ENCODE assay signal across 8 cellular contexts in genomic region chr19:10289836-10290438, GRCh38. TPM values are rescaled to one million over a fixed set of nuclear protein-coding genes. Genes with fewer than 3 reads are reported as not detected.
A peak's percentile ranks its signal among the peaks of the same experiment; 100 is the strongest.
DNase-seq lines count a peak whose midpoint lies in the region; ATAC-seq, FAIRE-seq and TF ChIP-seq lines count a peak whose summit lies in the region.

A gene with protein sequence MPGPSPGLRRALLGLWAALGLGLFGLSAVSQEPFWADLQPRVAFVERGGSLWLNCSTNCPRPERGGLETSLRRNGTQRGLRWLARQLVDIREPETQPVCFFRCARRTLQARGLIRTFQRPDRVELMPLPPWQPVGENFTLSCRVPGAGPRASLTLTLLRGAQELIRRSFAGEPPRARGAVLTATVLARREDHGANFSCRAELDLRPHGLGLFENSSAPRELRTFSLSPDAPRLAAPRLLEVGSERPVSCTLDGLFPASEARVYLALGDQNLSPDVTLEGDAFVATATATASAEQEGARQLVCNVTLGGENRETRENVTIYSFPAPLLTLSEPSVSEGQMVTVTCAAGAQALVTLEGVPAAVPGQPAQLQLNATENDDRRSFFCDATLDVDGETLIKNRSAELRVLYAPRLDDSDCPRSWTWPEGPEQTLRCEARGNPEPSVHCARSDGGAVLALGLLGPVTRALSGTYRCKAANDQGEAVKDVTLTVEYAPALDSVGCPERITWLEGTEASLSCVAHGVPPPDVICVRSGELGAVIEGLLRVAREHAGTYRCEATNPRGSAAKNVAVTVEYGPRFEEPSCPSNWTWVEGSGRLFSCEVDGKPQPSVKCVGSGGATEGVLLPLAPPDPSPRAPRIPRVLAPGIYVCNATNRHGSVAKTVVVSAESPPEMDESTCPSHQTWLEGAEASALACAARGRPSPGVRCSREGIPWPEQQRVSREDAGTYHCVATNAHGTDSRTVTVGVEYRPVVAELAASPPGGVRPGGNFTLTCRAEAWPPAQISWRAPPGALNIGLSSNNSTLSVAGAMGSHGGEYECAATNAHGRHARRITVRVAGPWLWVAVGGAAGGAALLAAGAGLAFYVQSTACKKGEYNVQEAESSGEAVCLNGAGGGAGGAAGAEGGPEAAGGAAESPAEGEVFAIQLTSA (plus strand): TSS chr19:10289952. CDS start chr19:10290044, 92 bp downstream.

- H2AFZ ChIP-seq in OCI-LY7 (ENCODE audit: low read length), result peak within 1 kb of the TSS; percentile 90

- H3K27me3 ChIP-seq in mucosa of rectum (ENCODE audit: control insufficient read depth in 2 of 2, insufficient read depth in 2 of 2, low read length in 2 of 2), result peaks cover 59 to 71% of the 10 kb centered on the region in 2 donors
- peaks cover 3 to 83% of the 10 kb centered on the region in 2 donors for H3K27me3 ChIP-seq in tibial nerve

- H4K20me1 ChIP-seq in OCI-LY7 (ENCODE audit: insufficient read depth, low read length), result no peaks in the 10 kb centered on the region

- H3K9ac ChIP-seq in mucosa of rectum (ENCODE audit: low read depth in 1 of 2, low read length in 2 of 2) (peak within 1 kb of the TSS in 1 of 2 donors; percentile 11), kidney (ENCODE audit: low read length in 2 of 2) (peak within 1 kb of the TSS in 1 of 2 donors; percentile 19)

- TF ChIP-seq CTCF in OCI-LY7 (conservative IDR thresholded peaks at IDR 0.05; ENCODE audit: low read length) (no peak), tibial nerve (IDR thresholded peaks at IDR 0.05) (no peak), kidney (IDR thresholded peaks at IDR 0.05; ENCODE audit: borderline replicate concordance, extremely low read depth, insufficient read depth) (no peak)

- no peak for FAIRE-seq in kidney (lab: Jason Lieb, UNC)

- intact Hi-C loops in OCI-LY7 (cut with micrococcal nuclease; ENCODE audit: unreplicated experiment), result no loop called here
- intact Hi-C loops in kidney (cut with DNase I), result no loop called here

- CTCF ChIA-PET in OCI-LY7 (lab: Charles Lee; ENCODE audit: unreplicated experiment), result interaction anchor here (1.0 to 1.8 kb wide), 2 partner anchors 20 to 30 kb away, joined by 3 to 5 read pairs; no protein-coding TSS in a partner anchor

- BruUV-seq in OCI-LY7 (replicated peaks; lab: Mats Ljungman, UMichigan), result no TSS peak

- no peaks in the 10 kb centered on the region for H3K9me3 ChIP-seq in OCI-LY7 (ENCODE audit: low read length)
- no peaks in the 10 kb centered on the region for H3K9me3 ChIP-seq in mucosa of rectum (ENCODE audit: control insufficient read depth in 2 of 2, low read length in 2 of 2)
- no peaks in the 10 kb centered on the region for H3K9me3 ChIP-seq in tibial nerve
- no peaks in the 10 kb centered on the region for H3K9me3 ChIP-seq in kidney (ENCODE audit: control insufficient read depth in 1 of 2, low read length in 2 of 2)

- peak within 1 kb of the TSS; percentile 83 for H3K4me2 ChIP-seq in OCI-LY7 (ENCODE audit: low read length)

- H3K27ac ChIP-seq in OCI-LY7 (ENCODE audit: low read depth, low read length, poor library complexity, severe bottlenecking) (peak within 1 kb of the TSS; percentile 56), mucosa of rectum (ENCODE audit: low read depth in 2 of 2, low read length in 2 of 2) (no peak within 1 kb of the TSS), tibial nerve (no peak within 1 kb of the TSS), kidney (ENCODE audit: low read depth in 2 of 2, low read length in 2 of 2) (no peak within 1 kb of the TSS)

- POLR2A ChIA-PET in OCI-LY7 (lab: Charles Lee), result interaction anchor here (0.6 to 1.6 kb wide), 8 partner anchors 9 to 121 kb away, joined by 3 to 13 read pairs (median 4); partner anchors contain the start of gene ICAM1

- DNase-seq in NCI-H1092 treated with DMSO at 0.1 percent for 48 hours (lab: John Stamatoyannopoulos, UW) (peak; percentile 29), NCI-H1092 (lab: John Stamatoyannopoulos, UW) (no peak), OCI-LY7 (ENCODE audit: low spot score) (peak; percentile 29), astrocyte of the hippocampus (ENCODE audit: low read depth, low spot score) (peak; percentile 43), tibial nerve (ENCODE audit: low spot score in 2 of 2) (no peak), left lobe of liver (ENCODE audit: low spot score) (no peak), kidney (no peak)

- WGBS in tibial nerve, 2 donors, result 2 to 3% methylated on average over 14 to 16 of the region's 49 CpGs

- peak within 1 kb of the TSS; percentile 68 for H3K4me3 ChIP-seq in OCI-LY7 (ENCODE audit: low read depth, low read length, poor library complexity, severe bottlenecking)
- peak within 1 kb of the TSS; percentile 38 to 65 for H3K4me3 ChIP-seq in mucosa of rectum (ENCODE audit: low read length in 2 of 2)
- H3K4me3 ChIP-seq in tibial nerve, result peak within 1 kb of the TSS in 3 of 4 donors; percentile 19 to 43 (median 31)
- H3K4me3 ChIP-seq in kidney (ENCODE audit: low read length in 2 of 2), result peak within 1 kb of the TSS in 1 of 2 donors; percentile 32

- H3K36me3 ChIP-seq in OCI-LY7 (ENCODE audit: insufficient read depth, low read length) (peaks cover 11% of the 10 kb centered on the region; the same call in 1 of the 2 replicates), mucosa of rectum (ENCODE audit: control insufficient read depth in 2 of 2, insufficient read depth in 2 of 2, low read length in 2 of 2) (peaks cover 0 to 12% of the 10 kb centered on the region in 2 donors), tibial nerve (peaks cover 0 to 11% (median 0%) of the 10 kb centered on the region in 3 donors), kidney (ENCODE audit: control insufficient read depth in 1 of 2, insufficient read depth in 2 of 2, low read length in 2 of 2) (no peaks in the 10 kb centered on the region)

- no peaks in the 10 kb centered on the region for H3K79me2 ChIP-seq in OCI-LY7 (ENCODE audit: insufficient read depth, low read depth, low read length)

- peaks cover 72% of the 10 kb centered on the region for H3K4me1 ChIP-seq in OCI-LY7 (ENCODE audit: insufficient read depth, low read length, poor library complexity, severe bottlenecking)
- H3K4me1 ChIP-seq in mucosa of rectum (ENCODE audit: control insufficient read depth in 2 of 2, insufficient read depth in 2 of 2, low read length in 2 of 2), result peaks cover 41 to 45% of the 10 kb centered on the region in 2 donors
- peaks cover 0 to 81% (median 51%) of the 10 kb centered on the region in 4 donors for H3K4me1 ChIP-seq in tibial nerve
- peaks cover 7 to 33% of the 10 kb centered on the region in 2 donors for H3K4me1 ChIP-seq in kidney (ENCODE audit: control insufficient read depth in 1 of 2, insufficient read depth in 1 of 2, low read depth in 1 of 2, low read length in 2 of 2)

- no peak for ATAC-seq in left lobe of liver

- no peak for TF ChIP-seq EP300 in tibial nerve (IDR thresholded peaks at IDR 0.05)

- no peaks in the 10 kb centered on the region for H3K9me2 ChIP-seq in OCI-LY7 (ENCODE audit: insufficient read depth, low read length)

- no peak for TF ChIP-seq POLR2A in tibial nerve (IDR thresholded peaks at IDR 0.05)

RNA-seq across cellular contexts. Expression of the gene that starts here (rescaled TPM):
- 2.7 and 6.4 TPM in 2 replicates for total RNA-seq in OCI-LY7 (2014; rRNA removed; shearing (Covaris generic))
- total RNA-seq in OCI-LY7 (2022), result 10.8 and 12.6 TPM in 2 replicates
- 1 to 10 TPM in 2 of 4 donors, under 1 TPM in 2; 0.21 to 2.7 (median 0.93) TPM for total RNA-seq in tibial nerve
- total RNA-seq in left lobe of liver, result 0.30 TPM
- 2.9 TPM for total RNA-seq in kidney
- 0.34 TPM for polyA plus RNA-seq in kidney (ENCODE audit: insufficient read depth, low read depth, low replicate concordance)

Comparison
In these comparisons a context has a peak if more than half of its experiments do, and no peak if none do; other contexts are left out.
1. DNase-seq: peak in NCI-H1092 treated with DMSO at 0.1 percent for 48 hours (single experiment), OCI-LY7 (single experiment) and astrocyte of the hippocampus (single experiment); none in NCI-H1092 (single experiment), tibial nerve (0 of 2), left lobe of liver (single experiment) and kidney (single experiment).